ENCODE assay signal across 11 cellular contexts in genomic region chr11:122180435-122180834, GRCh38.
DNase-seq lines count a peak whose midpoint lies in the region; ATAC-seq, FAIRE-seq and TF ChIP-seq lines count a peak whose summit lies in the region.
"Had no signal": no experiment of that assay in that cellular context is flagged by ENCODE, and none has a peak within 500 bp of the region (broad histone marks: within the 10 kb centered on the region; RNA-seq: fewer than 3 reads in every experiment).

No MANE protein-coding gene starts in this region.

- intact Hi-C loops in heart right ventricle (cut with DNase I), result loop anchor here in 1 of 10 donors (10.0 kb wide), 1 partner anchor 56 kb away; no protein-coding TSS in a partner anchor

- WGBS in heart right ventricle, 2 donors, result 37 to 55% methylated on average over 2 of the region's 2 CpGs

- no peak for TF ChIP-seq POLR2A in H54 (IDR thresholded peaks at IDR 0.05; ENCODE audit: low read depth, low read length)

- H3K36me3 ChIP-seq in heart right ventricle, result no peaks in the 10 kb centered on the region

- no peaks in the 10 kb centered on the region for H3K27me3 Mint-ChIP-seq in activated naive CD4-positive, alpha-beta T cell treated with anti-CD3 and anti-CD28 coated beads, Interleukin-2, amount 10 ng/mL, durations not matched to agents 7 days and 5 days

- H3K4me1 ChIP-seq in heart right ventricle, result peaks cover 0 to 30% (median 4%) of the 10 kb centered on the region in 9 donors

- H3K27me3 ChIP-seq in heart right ventricle, result no peaks in the 10 kb centered on the region

- no peak overlapping the region for H3K4me3 ChIP-seq in heart right ventricle

- H3K4me1 Mint-ChIP-seq in activated naive CD4-positive, alpha-beta T cell treated with anti-CD3 and anti-CD28 coated beads, Interleukin-2, amount 10 ng/mL, durations not matched to agents 7 days and 5 days, result no peaks in the 10 kb centered on the region

- no peaks in the 10 kb centered on the region for H3K9me3 Mint-ChIP-seq in activated naive CD4-positive, alpha-beta T cell treated with anti-CD3 and anti-CD28 coated beads, Interleukin-2, amount 10 ng/mL, durations not matched to agents 7 days and 5 days
- H3K9me3 Mint-ChIP-seq: type B pancreatic cell had no signal

- H3K27ac Mint-ChIP-seq in activated naive CD4-positive, alpha-beta T cell treated with anti-CD3 and anti-CD28 coated beads, Interleukin-2, amount 10 ng/mL, durations not matched to agents 7 days and 5 days, result no peak overlapping the region
- H3K27ac Mint-ChIP-seq: type B pancreatic cell had no signal

- no peak overlapping the region for H3K4me3 Mint-ChIP-seq in activated naive CD4-positive, alpha-beta T cell treated with anti-CD3 and anti-CD28 coated beads, Interleukin-2, amount 10 ng/mL, durations not matched to agents 7 days and 5 days
- H3K4me3 Mint-ChIP-seq: type B pancreatic cell had no signal

- H3K27ac ChIP-seq in heart right ventricle, result peak overlapping the region in 4 of 10 donors; percentile 6 to 75 (median 51)

- CTCF ChIA-PET in activated naive CD4-positive, alpha-beta T cell treated with anti-CD3 and anti-CD28 coated beads, Interleukin-2, amount 10 ng/mL, durations not matched to agents 7 days and 5 days (lab: Charles Lee), result no interaction called here

- no peaks in the 10 kb centered on the region for H3K36me3 Mint-ChIP-seq in activated naive CD4-positive, alpha-beta T cell treated with anti-CD3 and anti-CD28 coated beads, Interleukin-2, amount 10 ng/mL, durations not matched to agents 7 days and 5 days

- DNase-seq in H54 (ENCODE audit: insufficient read length, low spot score) (no peak), amniotic epithelial cell (ENCODE audit: low read depth) (peak; percentile 93), heart right ventricle (no peak), stromal cell of bone marrow (ENCODE audit: low read depth) (peak; percentile 98), GM19238 (ENCODE audit: insufficient read length, low spot score) (no peak), Kasumi-1 (lab: John Stamatoyannopoulos, UW) (no peak), COR-L47 (lab: John Stamatoyannopoulos, UW) (no peak)
- no peak for DNase-seq in activated naive CD4-positive, alpha-beta T cell treated with anti-CD3 and anti-CD28 coated beads, Interleukin-2, amount 10 ng/mL, durations not matched to agents 7 days and 5 days
- DNase-seq: NCI-H774 had no signal

- peak in 5 of 8 donors; percentile 43 to 85 (median 58) for ATAC-seq in heart right ventricle
- ATAC-seq: activated CD4-positive, CD25-positive, alpha-beta regulatory T cell treated with anti-CD3 and anti-CD28 coated beads, Interleukin-2, amount 50 U/mL, for 24 hours had no signal

- peak; percentile 96 for FAIRE-seq in H54 (lab: Jason Lieb, UNC)

- TF ChIP-seq CTCF in heart right ventricle (IDR thresholded peaks at IDR 0.05), result no peak

- peaks cover 0 to 8% (median 0%) of the 10 kb centered on the region in 11 donors for H3K9me3 ChIP-seq in heart right ventricle

Comparison
In these comparisons a context has a peak if more than half of its experiments do, and no peak if none do; other contexts are left out.
1. DNase-seq: peak in amniotic epithelial cell (single experiment) and stromal cell of bone marrow (single experiment); none in H54 (single experiment), heart right ventricle (0 of 2), GM19238 (single experiment), Kasumi-1 (0 of 2), COR-L47 (single experiment) and activated naive CD4-positive, alpha-beta T cell treated with anti-CD3 and anti-CD28 coated beads, Interleukin-2, amount 10 ng/mL, durations not matched to agents 7 days and 5 days (single experiment).